ENCODE assay signal across 8 cellular contexts in the genomic region with DNA sequence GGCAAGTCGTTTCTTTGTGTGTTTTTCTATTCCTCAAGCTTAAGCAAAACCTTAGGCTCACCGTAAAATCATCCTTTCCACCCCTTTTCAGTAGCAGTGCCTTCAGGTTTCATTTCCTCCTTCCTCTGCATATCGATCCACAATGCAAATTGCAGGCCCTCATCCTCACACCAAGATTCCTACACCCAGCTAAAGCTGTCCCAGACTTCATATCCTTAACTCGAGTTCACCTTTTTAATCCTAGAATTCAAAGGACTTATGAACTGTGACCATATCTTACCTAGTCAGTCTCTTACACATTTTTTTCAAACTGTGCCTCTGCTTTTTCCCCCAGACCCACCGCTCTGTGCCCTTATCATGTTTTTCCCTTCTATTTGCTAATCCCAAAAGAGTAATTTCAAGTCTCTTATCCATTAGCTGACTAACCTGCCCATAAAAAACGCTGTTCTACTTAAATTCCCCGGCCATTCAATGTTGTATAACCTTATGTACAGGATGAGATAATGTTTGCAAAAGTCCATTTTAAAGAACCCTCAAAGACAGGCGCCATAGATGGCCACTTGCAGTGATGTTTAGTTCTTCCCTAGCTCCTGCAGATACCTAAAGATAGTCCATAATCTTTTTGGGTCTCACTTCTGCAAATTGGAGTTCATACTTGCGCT. TPM values are rescaled to one million over a fixed set of nuclear protein-coding genes. Genes with fewer than 3 reads are reported as not detected.
DNase-seq lines count a peak whose midpoint lies in the region; ATAC-seq, FAIRE-seq and TF ChIP-seq lines count a peak whose summit lies in the region.

No MANE protein-coding gene starts in this region.

- in situ Hi-C loops in gastrocnemius medialis (cut with MboI; ENCODE audit: low sequenced_read_pairs in 4 of 4) = loop anchor here in 1 of 4 donors (10.0 kb wide), 2 partner anchors 92 to 128 kb away; no protein-coding TSS in a partner anchor

- H3K9me3 ChIP-seq in OCI-LY7 (ENCODE audit: low read length) (no peaks in the 10 kb centered on the region), fibroblast of lung (ENCODE audit: control insufficient read depth, insufficient read depth, low read depth, low read length) (no peaks in the 10 kb centered on the region), gastrocnemius medialis (no peaks in the 10 kb centered on the region)

- ATAC-seq in gastrocnemius medialis (no peak), GM18873 (IDR thresholded peaks at IDR 0.05; ENCODE audit: low FRiP score, unreplicated experiment) (no peak)

- H2AFZ ChIP-seq in OCI-LY7 (ENCODE audit: low read length) (no peak overlapping the region), fibroblast of lung (ENCODE audit: low read length) (no peak overlapping the region)

- no peaks in the 10 kb centered on the region for H3K9me2 ChIP-seq in OCI-LY7 (ENCODE audit: insufficient read depth, low read length)

- H3K79me2 ChIP-seq in OCI-LY7 (ENCODE audit: insufficient read depth, low read depth, low read length) = peaks cover 63% of the 10 kb centered on the region
- H3K79me2 ChIP-seq in fibroblast of lung (ENCODE audit: control insufficient read depth, insufficient read depth, low read length) = peaks cover 63% of the 10 kb centered on the region

- H3K4me3 ChIP-seq in OCI-LY7 (ENCODE audit: low read depth, low read length, poor library complexity, severe bottlenecking) = peak overlapping the region; percentile 93
- peak overlapping the region; percentile 66 to 94 (median 86) for H3K4me3 ChIP-seq in fibroblast of lung (replicated peaks in 1 of 4; ENCODE audit: control extremely low read depth in 1 of 4, insufficient read depth in 1 of 4, low read depth in 3 of 4, low read length in 4 of 4)
- peak overlapping the region; percentile 74 to 98 (median 91) for H3K4me3 ChIP-seq in gastrocnemius medialis

- peaks cover 50% of the 10 kb centered on the region for H3K36me3 ChIP-seq in OCI-LY7 (ENCODE audit: insufficient read depth, low read length)
- no peaks in the 10 kb centered on the region for H3K36me3 ChIP-seq in fibroblast of lung (ENCODE audit: control insufficient read depth, insufficient read depth, low read length)
- H3K36me3 ChIP-seq in gastrocnemius medialis = no peaks in the 10 kb centered on the region

- TF ChIP-seq POLR2A in GM12892 (IDR thresholded peaks at IDR 0.05; ENCODE audit: low read depth, low read length) = no peak
- no peak for TF ChIP-seq POLR2A in gastrocnemius medialis (IDR thresholded peaks at IDR 0.05)

- intact Hi-C loops in OCI-LY7 (cut with micrococcal nuclease; ENCODE audit: unreplicated experiment) (loop anchor here (5.0 kb wide), 1 partner anchor 100 kb away; no protein-coding TSS in a partner anchor), gastrocnemius medialis (cut with DNase I; ENCODE audit: low total_unique reads) (no loop called here)

- no peak for DNase-seq in GM12892 (ENCODE audit: insufficient read length)
- DNase-seq in OCI-LY7 (ENCODE audit: low spot score) = peak; percentile 44
- DNase-seq in fibroblast of lung (ENCODE audit: low read depth in 2 of 2) = no peak
- no peak for DNase-seq in gastrocnemius medialis
- DNase-seq in GF-D8 (lab: John Stamatoyannopoulos, UW) = no peak
- no peak for DNase-seq in activated effector memory CD4-positive, alpha-beta T cell treated with anti-CD3 and anti-CD28 coated beads, Interleukin-2, amount 50 U/mL, for 16 hours
- no peak for DNase-seq in NCI-H226

- H3K4me1 ChIP-seq in OCI-LY7 (ENCODE audit: insufficient read depth, low read length, poor library complexity, severe bottlenecking) (peaks cover 31% of the 10 kb centered on the region), fibroblast of lung (ENCODE audit: control insufficient read depth, extremely low read depth, insufficient read depth, low read length) (peaks cover 2% of the 10 kb centered on the region), gastrocnemius medialis (peaks cover 32 to 36% of the 10 kb centered on the region in 2 donors)

- FAIRE-seq in GM12892 (lab: Jason Lieb, UNC) = peak; percentile 60

- CTCF ChIA-PET in OCI-LY7 (lab: Charles Lee; ENCODE audit: unreplicated experiment) = no interaction called here

- peak overlapping the region; percentile 35 for H3K9ac ChIP-seq in fibroblast of lung (ENCODE audit: insufficient read depth, low read length)

- H4K20me1 ChIP-seq in OCI-LY7 (ENCODE audit: insufficient read depth, low read length) (peaks cover 23% of the 10 kb centered on the region), fibroblast of lung (ENCODE audit: control insufficient read depth, extremely low read depth, insufficient read depth, low read length) (peaks cover 4% of the 10 kb centered on the region)

- BruUV-seq in OCI-LY7 (replicated peaks; lab: Mats Ljungman, UMichigan) = TSS peak; percentile 70

- H3K27me3 ChIP-seq in fibroblast of lung (ENCODE audit: control insufficient read depth, insufficient read depth, low read length) (no peaks in the 10 kb centered on the region), gastrocnemius medialis (no peaks in the 10 kb centered on the region)

- TF ChIP-seq CTCF in OCI-LY7 (conservative IDR thresholded peaks at IDR 0.05; ENCODE audit: low read length) (no peak), fibroblast of lung (conservative IDR thresholded peaks at IDR 0.05 in 1 of 2, IDR thresholded peaks at IDR 0.05 in 1 of 2; ENCODE audit: low read depth in 1 of 2, low read length in 2 of 2) (no peak), gastrocnemius medialis (IDR thresholded peaks at IDR 0.05 in 4 of 5, conservative IDR thresholded peaks at IDR 0.05 in 1 of 5) (no peak)

- H3K4me2 ChIP-seq in OCI-LY7 (ENCODE audit: low read length) (peak overlapping the region; percentile 76), fibroblast of lung (ENCODE audit: extremely low read depth, insufficient read depth, low read length) (peak overlapping the region; percentile 84)

- POLR2A ChIA-PET in OCI-LY7 (lab: Charles Lee) = interaction anchor here (0.6 to 0.9 kb wide), 2 partner anchors 11 to 85 kb away, joined by 3 read pairs; no protein-coding TSS in a partner anchor

- H3K27ac ChIP-seq in OCI-LY7 (ENCODE audit: low read depth, low read length, poor library complexity, severe bottlenecking) (peak overlapping the region; percentile 57), fibroblast of lung (ENCODE audit: insufficient read depth, low read length) (peak overlapping the region; percentile 17), gastrocnemius medialis (peak overlapping the region; percentile 91 to 98 (median 92))

RNA-seq across cellular contexts. Expression of a gene that starts 1.5 kb away (rescaled TPM):
- 52.6 TPM for polyA plus RNA-seq in GM12892 (2012; ENCODE audit: missing spikeins)
- 35.0 and 40.0 TPM in 2 replicates for total RNA-seq in OCI-LY7 (2014; rRNA removed; shearing (Covaris generic))
- 47.0 and 50.4 TPM in 2 replicates for total RNA-seq in OCI-LY7 (2022)
- 37.0 and 41.0 TPM in 2 replicates for total RNA-seq in fibroblast of lung
- polyA plus RNA-seq in fibroblast of lung = 53.4 and 66.7 TPM in 2 replicates
- 33.7 and 35.3 TPM in 2 replicates for polyA plus RNA-seq in fibroblast of lung (2012)
- polyA minus RNA-seq in fibroblast of lung (ENCODE audit: low replicate concordance) = 4.4 and 7.3 TPM in 2 replicates
- 10 to 100 TPM; 28.2 to 46.0 (median 34.2) TPM for total RNA-seq in gastrocnemius medialis

RNA-seq across cellular contexts. Expression of a gene that starts 33.6 kb away (rescaled TPM):
- 505 TPM for polyA plus RNA-seq in GM12892 (2012; ENCODE audit: missing spikeins)
- total RNA-seq in OCI-LY7 (2014; rRNA removed; shearing (Covaris generic)) = 255 and 373 TPM in 2 replicates
- 135 and 161 TPM in 2 replicates for total RNA-seq in OCI-LY7 (2022)
- 452 and 501 TPM in 2 replicates for total RNA-seq in fibroblast of lung
- 572 and 783 TPM in 2 replicates for polyA plus RNA-seq in fibroblast of lung
- polyA plus RNA-seq in fibroblast of lung (2012) = 665 and 798 TPM in 2 replicates
- 45.4 and 56.7 TPM in 2 replicates for polyA minus RNA-seq in fibroblast of lung (ENCODE audit: low replicate concordance)
- total RNA-seq in gastrocnemius medialis = 100 to 1,000 TPM; 603 to 976 (median 911) TPM

RNA-seq across cellular contexts. Expression of a gene that starts 51.0 kb away (rescaled TPM):
- polyA plus RNA-seq in GM12892 (2012; ENCODE audit: missing spikeins) = 0.13 TPM
- not detected in 2 replicates for total RNA-seq in OCI-LY7 (2014; rRNA removed; shearing (Covaris generic))
- total RNA-seq in OCI-LY7 (2022) = not detected in 2 replicates
- total RNA-seq in fibroblast of lung = 0.26 and 1.5 TPM in 2 replicates
- 0.58 and 1.2 TPM in 2 replicates for polyA plus RNA-seq in fibroblast of lung
- 1.4 and 2.7 TPM in 2 replicates for polyA plus RNA-seq in fibroblast of lung (2012)
- polyA minus RNA-seq in fibroblast of lung (ENCODE audit: low replicate concordance) = not detected in 2 replicates
- total RNA-seq in gastrocnemius medialis = not detected

Comparison
In these comparisons a context has a peak if more than half of its experiments do, and no peak if none do; other contexts are left out.
1. H3K27ac ChIP-seq: peak in every context shown above with its lines; median percentile 92 in gastrocnemius medialis; 57 in OCI-LY7; 17 in fibroblast of lung.